Comparison of ENCODE assay signal across 23 cellular contexts in the genomic region with DNA sequence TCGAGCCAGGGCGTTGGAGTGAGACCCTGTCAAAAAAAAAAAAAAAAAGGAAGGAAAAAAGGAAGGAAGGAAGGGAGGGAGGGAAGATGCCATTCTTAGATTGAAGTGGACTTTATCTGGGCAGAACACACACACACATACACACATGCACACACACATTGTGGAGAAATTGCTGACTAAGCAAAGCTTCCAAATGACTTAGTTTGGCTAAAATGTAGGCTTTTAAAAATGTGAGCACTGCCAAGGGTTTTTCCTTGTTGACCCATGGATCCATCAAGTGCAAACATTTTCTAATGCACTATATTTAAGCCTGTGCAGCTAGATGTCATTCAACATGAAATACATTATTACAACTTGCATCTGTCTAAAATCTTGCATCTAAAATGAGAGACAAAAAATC. TPM values are rescaled to one million over a fixed set of nuclear protein-coding genes. Genes with fewer than 3 reads are reported as not detected.
"Had no signal": no experiment of that assay in that cellular context is flagged by ENCODE, and none has a peak within 500 bp of the region (broad histone marks: within the 10 kb centered on the region; RNA-seq: fewer than 3 reads in every experiment).

No MANE protein-coding gene starts in this region.

- DNase-seq: activated CD4-positive, alpha-beta memory T cell treated with anti-CD3 and anti-CD28 coated beads, Interleukin-2, amount 10 ng/mL, durations not matched to agents 7 days and 5 days; activated CD4-positive, alpha-beta T cell treated with anti-CD3 and anti-CD28 coated beads for 48 hours; activated CD8-positive, alpha-beta memory T cell treated with anti-CD3 and anti-CD28 coated beads, Interleukin-2, amount 10 ng/mL, durations not matched to agents 7 days and 5 days; activated naive CD8-positive, alpha-beta T cell treated with anti-CD3 and anti-CD28 coated beads for 36 hours; amygdala; caudate nucleus; dorsolateral prefrontal cortex; endodermal cell; foreskin fibroblast; hippocampal formation; mammary epithelial cell; midbrain; stimulated activated CD4-positive, alpha-beta T cell treated with anti-CD3 and anti-CD28 coated beads, Interleukin-4, amount 100 ng/mL, for 24 hours had no signal

- H3K27ac Mint-ChIP-seq: activated CD4-positive, alpha-beta memory T cell treated with anti-CD3 and anti-CD28 coated beads, Interleukin-2, amount 10 ng/mL, durations not matched to agents 7 days and 5 days; activated CD8-positive, alpha-beta memory T cell treated with anti-CD3 and anti-CD28 coated beads, Interleukin-2, amount 10 ng/mL, durations not matched to agents 7 days and 5 days; activated naive CD8-positive, alpha-beta T cell treated with anti-CD3 and anti-CD28 coated beads for 36 hours; endodermal cell; stimulated activated effector memory CD8-positive, alpha-beta T cell treated with anti-CD3 and anti-CD28 coated beads, Interleukin-12 subunit alpha, Interleukin-12 subunit beta, amount 100 ng/mL, for 72 hours; T-helper 1 cell treated with Interleukin-12 subunit alpha and Interleukin-12 subunit beta and Interleukin-4 antibody, amounts not matched to agents 30 μg/mL and 1 μg/mL, for 36 hours had no signal

- H3K4me3 Mint-ChIP-seq: activated CD4-positive, alpha-beta memory T cell treated with anti-CD3 and anti-CD28 coated beads, Interleukin-2, amount 10 ng/mL, durations not matched to agents 7 days and 5 days; activated CD8-positive, alpha-beta memory T cell treated with anti-CD3 and anti-CD28 coated beads, Interleukin-2, amount 10 ng/mL, durations not matched to agents 7 days and 5 days; activated naive CD8-positive, alpha-beta T cell treated with anti-CD3 and anti-CD28 coated beads for 36 hours; endodermal cell; neural crest cell; stimulated activated effector memory CD8-positive, alpha-beta T cell treated with anti-CD3 and anti-CD28 coated beads, Interleukin-12 subunit alpha, Interleukin-12 subunit beta, amount 100 ng/mL, for 72 hours; T-helper 1 cell treated with Interleukin-12 subunit alpha and Interleukin-12 subunit beta and Interleukin-4 antibody, amounts not matched to agents 30 μg/mL and 1 μg/mL, for 36 hours; WTC11 had no signal

- H3K27me3 ChIP-seq: body of pancreas, stomach had no signal

- H3K36me3 Mint-ChIP-seq: activated CD8-positive, alpha-beta memory T cell treated with anti-CD3 and anti-CD28 coated beads, Interleukin-2, amount 10 ng/mL, durations not matched to agents 7 days and 5 days; activated naive CD8-positive, alpha-beta T cell treated with anti-CD3 and anti-CD28 coated beads for 36 hours; stimulated activated effector memory CD8-positive, alpha-beta T cell treated with anti-CD3 and anti-CD28 coated beads, Interleukin-12 subunit alpha, Interleukin-12 subunit beta, amount 100 ng/mL, for 72 hours; WTC11 had no signal

- H3K27ac ChIP-seq: body of pancreas, dorsolateral prefrontal cortex, epithelial cell of prostate, stomach had no signal

- H3K36me3 ChIP-seq: stomach had no signal

- H3K4me3 ChIP-seq: body of pancreas, dorsolateral prefrontal cortex, stomach had no signal

- H3K9me3 ChIP-seq: body of pancreas, stomach had no signal

- H3K4me1 Mint-ChIP-seq: activated CD4-positive, alpha-beta memory T cell treated with anti-CD3 and anti-CD28 coated beads, Interleukin-2, amount 10 ng/mL, durations not matched to agents 7 days and 5 days; activated CD8-positive, alpha-beta memory T cell treated with anti-CD3 and anti-CD28 coated beads, Interleukin-2, amount 10 ng/mL, durations not matched to agents 7 days and 5 days; activated naive CD8-positive, alpha-beta T cell treated with anti-CD3 and anti-CD28 coated beads for 36 hours; stimulated activated effector memory CD8-positive, alpha-beta T cell treated with anti-CD3 and anti-CD28 coated beads, Interleukin-12 subunit alpha, Interleukin-12 subunit beta, amount 100 ng/mL, for 72 hours had no signal

- H3K9me3 Mint-ChIP-seq: activated CD4-positive, alpha-beta memory T cell treated with anti-CD3 and anti-CD28 coated beads, Interleukin-2, amount 10 ng/mL, durations not matched to agents 7 days and 5 days; activated naive CD8-positive, alpha-beta T cell treated with anti-CD3 and anti-CD28 coated beads for 36 hours; endodermal cell; T-helper 1 cell treated with Interleukin-12 subunit alpha and Interleukin-12 subunit beta and Interleukin-4 antibody, amounts not matched to agents 30 μg/mL and 1 μg/mL, for 36 hours; WTC11 had no signal

- ATAC-seq: activated CD8-positive, alpha-beta memory T cell treated with anti-CD3 and anti-CD28 coated beads, Interleukin-2, amount 10 ng/mL, durations not matched to agents 7 days and 5 days; sciatic nerve; stimulated activated effector memory CD8-positive, alpha-beta T cell treated with anti-CD3 and anti-CD28 coated beads, Interleukin-12 subunit alpha, Interleukin-12 subunit beta, amount 100 ng/mL, for 72 hours; WTC11 had no signal

RNA-seq across cellular contexts. Expression of a gene that starts 0.6 kb away (rescaled TPM):
- total RNA-seq: activated CD4-positive, alpha-beta memory T cell treated with anti-CD3 and anti-CD28 coated beads, Interleukin-2, amount 10 ng/mL, durations not matched to agents 7 days and 5 days; activated CD8-positive, alpha-beta memory T cell treated with anti-CD3 and anti-CD28 coated beads, Interleukin-2, amount 10 ng/mL, durations not matched to agents 7 days and 5 days; activated naive CD8-positive, alpha-beta T cell treated with anti-CD3 and anti-CD28 coated beads for 36 hours; endodermal cell; mammary epithelial cell; neural crest cell; omental fat pad; pulmonary artery endothelial cell; sciatic nerve had no signal
- polyA plus RNA-seq: mammary epithelial cell had no signal
